Comparison of ENCODE assay signal across 16 cellular contexts in genomic region chr20:44579313-44580090, GRCh38. TPM values are rescaled to one million over a fixed set of nuclear protein-coding genes. Genes with fewer than 3 reads are reported as not detected.
DNase-seq lines count a peak whose midpoint lies in the region; ATAC-seq, FAIRE-seq and TF ChIP-seq lines count a peak whose summit lies in the region.
"Had no signal": no experiment of that assay in that cellular context is flagged by ENCODE, and none has a peak within 500 bp of the region (broad histone marks: within the 10 kb centered on the region; RNA-seq: fewer than 3 reads in every experiment).

No MANE protein-coding gene starts in this region.

- intact Hi-C loops in left lung (cut with DNase I) = no loop called here
- intact Hi-C loops in gastrocnemius medialis (cut with DNase I; ENCODE audit: low total_unique reads) = loop anchor here (2.0 to 10.0 kb wide), 3 partner anchors 29 to 758 kb away; no protein-coding TSS in a partner anchor

- no peak for TF ChIP-seq EP300 in suprapubic skin (IDR thresholded peaks at IDR 0.05)

- H3K27me3 ChIP-seq in SJSA1 (replicated peaks) = no peaks in the 10 kb centered on the region
- no peaks in the 10 kb centered on the region for H3K27me3 ChIP-seq in left lung
- H3K27me3 ChIP-seq in gastrocnemius medialis = no peaks in the 10 kb centered on the region
- H3K27me3 ChIP-seq in suprapubic skin = no peaks in the 10 kb centered on the region

- TF ChIP-seq CTCF in left lung (IDR thresholded peaks at IDR 0.05) (no peak), gastrocnemius medialis (IDR thresholded peaks at IDR 0.05 in 4 of 5, conservative IDR thresholded peaks at IDR 0.05 in 1 of 5) (no peak), suprapubic skin (IDR thresholded peaks at IDR 0.05) (no peak)

- in situ Hi-C loops in gastrocnemius medialis (cut with MboI; ENCODE audit: low sequenced_read_pairs in 4 of 4) = loop anchor here in 1 of 4 donors (25.0 kb wide), 1 partner anchor 367 kb away; the partner anchor contains the start of gene OSER1

- H3K27ac ChIP-seq in SJSA1 = peak overlapping the region; percentile 64
- H3K27ac ChIP-seq in left lung = peak overlapping the region; percentile 33 to 47
- H3K27ac ChIP-seq in gastrocnemius medialis = peak overlapping the region; percentile 95 to 98 (median 98)
- H3K27ac ChIP-seq in suprapubic skin = no peak overlapping the region
- H3K27ac ChIP-seq: C4-2B had no signal

- H3K36me3 ChIP-seq in SJSA1 (no peaks in the 10 kb centered on the region), left lung (no peaks in the 10 kb centered on the region), gastrocnemius medialis (no peaks in the 10 kb centered on the region), suprapubic skin (no peaks in the 10 kb centered on the region)
- H3K36me3 ChIP-seq: HAP-1 had no signal

- whole genome bisulfite sequencing in suprapubic skin = 67% methylated on average over 8 of the region's 8 CpGs

- ATAC-seq in left lung = no peak
- ATAC-seq in gastrocnemius medialis = no peak

- H3K9me3 ChIP-seq in SJSA1 (replicated peaks) (peaks cover 4% of the 10 kb centered on the region; the same call in 1 of the 2 replicates), left lung (no peaks in the 10 kb centered on the region), gastrocnemius medialis (no peaks in the 10 kb centered on the region), suprapubic skin (no peaks in the 10 kb centered on the region)
- H3K9me3 ChIP-seq: HAP-1 had no signal

- no peak for TF ChIP-seq POLR2A in GM12891 (IDR thresholded peaks at IDR 0.05; ENCODE audit: low read depth, low read length)
- TF ChIP-seq POLR2A in gastrocnemius medialis (IDR thresholded peaks at IDR 0.05) = no peak
- TF ChIP-seq POLR2A in suprapubic skin (IDR thresholded peaks at IDR 0.05) = no peak

- DNase-seq in GM12891 (ENCODE audit: insufficient read length, low spot score) = no peak
- DNase-seq in SJSA1 (ENCODE audit: low read depth in 1 of 2, low spot score in 2 of 2) = peak; percentile 66 to 67
- no peak for DNase-seq in left lung
- no peak for DNase-seq in gastrocnemius medialis
- DNase-seq in hippocampal formation (lab: John Stamatoyannopoulos, UW) = no peak
- DNase-seq in suprapubic skin (ENCODE audit: low spot score in 2 of 2) = no peak
- no peak for DNase-seq in inferior parietal cortex (ENCODE audit: extremely low spot score)
- DNase-seq in NCI-H446 treated with DMSO at 0.1 percent for 48 hours (lab: John Stamatoyannopoulos, UW) = no peak
- DNase-seq: activated CD8-positive, alpha-beta memory T cell treated with anti-CD3 and anti-CD28 coated beads for 24 hours; activated naive CD4-positive, alpha-beta T cell treated with anti-CD3 and anti-CD28 coated beads for 36 hours; central memory CD4-positive, alpha-beta T cell; NCI-H226; T-helper 9 cell had no signal

- no peak for FAIRE-seq in GM12891 (lab: Jason Lieb, UNC)
- FAIRE-seq: GM18507 had no signal

- peaks cover 69% of the 10 kb centered on the region for H3K4me1 ChIP-seq in SJSA1 (replicated peaks)
- peaks cover 7 to 54% of the 10 kb centered on the region in 2 donors for H3K4me1 ChIP-seq in left lung
- H3K4me1 ChIP-seq in gastrocnemius medialis = peaks cover 60 to 76% of the 10 kb centered on the region in 2 donors
- peaks cover 32% of the 10 kb centered on the region for H3K4me1 ChIP-seq in suprapubic skin

- H3K4me3 ChIP-seq in SJSA1 (no peak overlapping the region), left lung (no peak overlapping the region), gastrocnemius medialis (no peak overlapping the region), suprapubic skin (no peak overlapping the region)
- H3K4me3 ChIP-seq: HAP-1 had no signal

TF ChIP-seq in GM12891, 5 proteins besides CTCF, POLR2A, EP300 and RAD21:
- TF ChIP-seq SPI1 (IDR thresholded peaks at IDR 0.05; ENCODE audit: low read depth, low read length) = peak; percentile 50; the same call in 1 of the 2 replicates
- TF ChIP-seq PAX5 (IDR thresholded peaks at IDR 0.05; ENCODE audit: insufficient read depth, low read length, severe bottlenecking) = no peak
TF ChIP-seq in GM12891: peak in this region for 1.

RNA-seq across cellular contexts. Expression of gene PKIG, which starts 2.9 kb away (rescaled TPM):
- 27.4 TPM for polyA plus RNA-seq in GM12891 (2012; ENCODE audit: low read depth, missing spikeins)
- total RNA-seq in SJSA1 (2014; rRNA removed; shearing (Covaris generic)) = 54.6 and 71.0 TPM in 2 replicates
- total RNA-seq in left lung (10 to 100 TPM; 40.1 to 42.1 TPM), gastrocnemius medialis (100 to 1,000 TPM in 2 of 4 donors, 10 to 100 TPM in 2; 72.9 to 153 (median 100) TPM), suprapubic skin (10 to 100 TPM; 17.2 to 40.8 (median 32.0) TPM)

RNA-seq across cellular contexts. Expression of gene SERINC3, which starts 57.6 kb away (rescaled TPM):
- 26.3 TPM for polyA plus RNA-seq in GM12891 (2012; ENCODE audit: low read depth, missing spikeins)
- total RNA-seq in SJSA1 (2014; rRNA removed; shearing (Covaris generic)) = 69.2 and 76.1 TPM in 2 replicates
- total RNA-seq in left lung (100 to 1,000 TPM; 110 to 123 TPM), gastrocnemius medialis (100 to 1,000 TPM in 3 of 4 donors, 10 to 100 TPM in 1; 93.3 to 174 (median 139) TPM), suprapubic skin (100 to 1,000 TPM in 3 of 4 donors, 10 to 100 TPM in 1; 94.1 to 128 (median 113) TPM)

Comparison
In these comparisons a context has a peak if more than half of its experiments do, and no peak if none do; other contexts are left out.
1. DNase-seq: peak in SJSA1 (2 of 2); none in GM12891 (single experiment), left lung (0 of 2), gastrocnemius medialis (0 of 2), hippocampal formation (0 of 2), suprapubic skin (0 of 2), inferior parietal cortex (single experiment) and NCI-H446 treated with DMSO at 0.1 percent for 48 hours (single experiment).